14 cellular contexts compared by ENCODE assay signal in the genomic region with DNA sequence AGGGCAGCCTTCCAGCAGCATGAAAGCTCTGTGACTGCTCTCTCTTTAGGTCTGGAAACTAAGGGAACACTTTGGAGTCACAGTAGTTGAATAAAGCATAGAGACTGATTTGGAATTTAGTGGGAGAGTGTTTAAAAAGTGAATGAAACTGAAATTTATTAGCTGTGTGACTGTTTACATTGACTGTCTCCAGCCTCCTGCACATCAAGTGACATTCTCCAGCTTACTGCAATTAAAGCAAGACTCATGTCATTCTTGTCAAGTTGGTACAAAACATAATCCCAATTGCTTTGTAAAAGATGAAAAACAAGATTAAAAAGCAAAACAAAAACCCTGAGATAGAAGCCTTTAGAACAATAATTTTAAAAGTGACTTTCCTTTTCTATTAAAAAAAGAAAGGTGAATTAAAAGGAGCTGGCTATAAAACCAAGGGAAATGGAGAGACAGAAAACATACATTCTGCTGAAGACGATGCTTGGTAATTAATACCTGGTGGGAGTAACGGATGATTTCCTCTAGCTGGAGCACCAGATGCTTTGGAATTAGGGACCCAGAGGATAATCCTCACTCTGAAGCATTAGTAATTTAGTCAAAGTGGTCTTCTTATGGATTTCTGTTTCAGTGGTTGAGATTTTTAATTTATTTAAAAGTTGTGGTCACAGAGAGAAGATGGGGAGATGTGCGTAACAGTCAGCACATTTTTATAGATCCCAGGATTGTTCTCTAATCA.
DNase-seq lines count a peak whose midpoint lies in the region; TF ChIP-seq lines count a peak whose summit lies in the region.
"Had no signal": no experiment of that assay in that cellular context is flagged by ENCODE, and none has a peak within 500 bp of the region (broad histone marks: within the 10 kb centered on the region; RNA-seq: fewer than 3 reads in every experiment).

No MANE protein-coding gene starts in this region.

- in situ Hi-C loops in G401 (cut with HindIII; ENCODE audit: low sequenced_read_pairs) = loop anchor here (25.0 kb wide), 1 partner anchor 92 kb away; no protein-coding TSS in a partner anchor

- H3K27ac Mint-ChIP-seq in nephron progenitor cell = peak overlapping the region; percentile 71
- H3K27ac Mint-ChIP-seq: CD4-positive, alpha-beta memory T cell had no signal

- no peaks in the 10 kb centered on the region for H3K36me3 ChIP-seq in WERI-Rb-1
- H3K36me3 ChIP-seq: BE2C had no signal

- H3K4me1 Mint-ChIP-seq in nephron progenitor cell = peaks cover 46% of the 10 kb centered on the region
- H3K4me1 Mint-ChIP-seq: CD4-positive, alpha-beta memory T cell had no signal

- no peak overlapping the region for H3K4me3 Mint-ChIP-seq in nephron progenitor cell
- H3K4me3 Mint-ChIP-seq: CD4-positive, alpha-beta memory T cell; IgD-negative memory B cell had no signal

- peak overlapping the region; percentile 66 for H3K27ac ChIP-seq in WERI-Rb-1
- H3K27ac ChIP-seq: C4-2B had no signal

- no peaks in the 10 kb centered on the region for H3K27me3 ChIP-seq in WERI-Rb-1 (ENCODE audit: insufficient read depth, low read depth, severe bottlenecking)
- H3K27me3 ChIP-seq: BE2C had no signal

- no peaks in the 10 kb centered on the region for H3K36me3 Mint-ChIP-seq in nephron progenitor cell (ENCODE audit: low read depth)
- H3K36me3 Mint-ChIP-seq: CD4-positive, alpha-beta memory T cell had no signal

- DNase-seq in D341Med (ENCODE audit: low spot score) = peak; percentile 56
- peak; percentile 49 for DNase-seq in NCI-H524 treated with DMSO at 0.1 percent for 48 hours (lab: John Stamatoyannopoulos, UW)
- DNase-seq in WERI-Rb-1 = peak; percentile 56
- DNase-seq in nephron progenitor cell = no peak
- DNase-seq in SIG-M5 (lab: John Stamatoyannopoulos, UW) = no peak
- DNase-seq in G401 (ENCODE audit: low spot score) = no peak
- no peak for DNase-seq in HuH-7 (ENCODE audit: low spot score)
- DNase-seq: BE2C; CD4-positive, alpha-beta memory T cell; DND-41; GF-D8; HCEC 1CT had no signal

- no peaks in the 10 kb centered on the region for H3K27me3 Mint-ChIP-seq in nephron progenitor cell (ENCODE audit: low read depth, poor library complexity)
- H3K27me3 Mint-ChIP-seq: CD4-positive, alpha-beta memory T cell; IgD-negative memory B cell had no signal

- no peaks in the 10 kb centered on the region for H3K9me3 ChIP-seq in WERI-Rb-1 (ENCODE audit: severe bottlenecking)
- H3K9me3 ChIP-seq: BE2C had no signal

- no peak overlapping the region for H3K4me3 ChIP-seq in WERI-Rb-1 (ENCODE audit: low read depth, low read length)

- no peak for TF ChIP-seq CTCF in WERI-Rb-1 (IDR thresholded peaks at IDR 0.05; ENCODE audit: low read depth, low read length)
- TF ChIP-seq CTCF in nephron progenitor cell (IDR thresholded peaks at IDR 0.05) = no peak

- no peaks in the 10 kb centered on the region for H3K9me3 Mint-ChIP-seq in nephron progenitor cell

Comparison
In these comparisons a context has a peak if more than half of its experiments do, and no peak if none do; other contexts are left out.
1. DNase-seq: peak in D341Med (single experiment), NCI-H524 treated with DMSO at 0.1 percent for 48 hours (single experiment) and WERI-Rb-1 (single experiment); none in nephron progenitor cell (single experiment), SIG-M5 (single experiment), G401 (single experiment) and HuH-7 (single experiment).